8 cellular contexts compared by ENCODE assay signal in the genomic region with DNA sequence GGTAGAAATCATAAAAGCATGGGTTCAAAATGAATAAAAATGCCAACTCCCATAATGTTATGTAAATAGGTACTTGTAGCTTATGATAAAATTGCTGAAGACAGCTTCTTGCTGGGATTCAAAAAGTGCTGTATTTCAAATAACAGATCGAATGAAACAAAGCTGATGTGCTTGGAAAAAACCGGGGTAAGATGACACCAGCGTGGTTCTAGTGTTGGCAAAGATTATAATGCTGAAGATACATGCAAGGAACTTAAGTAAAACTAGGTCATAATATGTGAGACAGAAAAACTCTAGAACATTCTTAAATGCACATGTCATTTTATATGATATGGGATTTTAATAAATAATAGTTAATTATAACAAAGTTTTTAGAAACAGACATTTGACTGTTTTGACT.
"Had no signal": no experiment of that assay in that cellular context is flagged by ENCODE, and none has a peak within 500 bp of the region (broad histone marks: within the 10 kb centered on the region; RNA-seq: fewer than 3 reads in every experiment).

No MANE protein-coding gene starts in this region.

- H3K36me3 ChIP-seq: HAP-1 had no signal

- ATAC-seq: HCT116, HepG2 had no signal

- H3K9ac ChIP-seq: GM23248 had no signal

- H3K4me3 ChIP-seq: GM23248, HAP-1 had no signal

- H2AFZ ChIP-seq: GM23248 had no signal

- H3K27ac ChIP-seq: GM23248, HL-60 had no signal

- H3K9me3 ChIP-seq: HAP-1 had no signal

- DNase-seq: GM23248, GOT3, H7, HFFc6 had no signal
